In the genomic region with DNA sequence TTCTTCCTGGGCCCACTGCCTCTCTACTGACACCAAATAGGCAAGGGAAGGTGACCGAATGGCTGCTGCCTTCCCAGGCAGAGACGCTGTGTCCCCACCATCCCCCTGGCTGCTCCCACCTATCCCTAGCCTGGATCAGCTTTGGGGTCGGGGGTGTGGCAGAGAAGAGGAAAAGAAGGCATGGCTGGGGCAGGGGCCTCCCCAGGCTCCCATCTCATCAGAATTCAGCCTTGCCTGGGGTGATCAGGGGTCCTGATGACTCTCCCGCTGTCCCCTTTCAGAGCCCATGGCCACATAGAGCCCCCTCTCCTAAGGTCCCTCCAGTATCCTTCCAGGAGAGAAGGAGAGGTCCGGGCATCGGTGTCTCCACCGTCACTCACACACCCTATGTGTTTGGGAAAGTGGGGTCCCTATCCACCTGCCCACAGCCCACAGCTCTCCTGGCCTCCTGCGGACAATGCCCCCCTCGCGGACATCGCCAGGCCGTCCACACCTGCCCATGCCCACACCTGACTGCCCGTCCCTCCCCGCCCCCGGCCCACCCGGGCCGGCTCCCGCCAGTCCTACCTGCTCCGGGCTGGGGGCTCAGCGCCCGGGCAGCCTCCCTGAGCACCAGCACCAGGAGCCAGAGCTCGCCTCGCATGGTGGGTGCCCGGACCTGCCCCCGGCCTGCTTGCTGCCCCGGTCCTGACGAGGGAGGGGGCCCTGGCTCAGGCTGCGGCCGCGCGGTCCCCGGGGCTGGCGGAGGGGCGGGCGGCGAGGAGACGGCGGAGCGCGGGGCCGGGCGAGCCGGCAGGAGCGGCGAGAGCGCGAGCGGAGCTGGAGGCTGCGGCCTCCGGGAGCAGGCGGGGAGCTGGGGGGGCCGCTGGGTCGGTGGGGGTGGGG, we compare ENCODE assay signal across 8 cellular contexts. TPM values are rescaled to one million over a fixed set of nuclear protein-coding genes. Genes with fewer than 3 reads are reported as not detected.
DNase-seq lines count a peak whose midpoint lies in the region; ATAC-seq and TF ChIP-seq lines count a peak whose summit lies in the region.

PLXDC1 (minus strand) TSS at position 843 of the 885 bp plus-strand sequence; CDS start at position 643, 200 bp downstream.

- H3K27ac ChIP-seq in WERI-Rb-1: peak within 1 kb of the TSS; percentile 90
- H3K27ac ChIP-seq in prostate gland: peak within 1 kb of the TSS; percentile 90 to 93

- no peak for ATAC-seq in left lobe of liver

- no peak for TF ChIP-seq POLR2A in prostate gland (IDR thresholded peaks at IDR 0.05)

- 9% methylated on average over 31 of the region's 53 CpGs for WGBS in prostate gland

- intact Hi-C loops in prostate gland (cut with DNase I): loop anchor here (5.0 to 10.0 kb wide), 4 partner anchors 84 to 406 kb away; partner anchors contain the start of gene PCGF2

- TF ChIP-seq CTCF in WERI-Rb-1 (IDR thresholded peaks at IDR 0.05; ENCODE audit: low read depth, low read length) (no peak), fibroblast of villous mesenchyme (IDR thresholded peaks at IDR 0.05; ENCODE audit: insufficient read depth, low read depth, low read length) (no peak), prostate gland (IDR thresholded peaks at IDR 0.05) (no peak)

- no peaks in the 10 kb centered on the region for H3K27me3 ChIP-seq in WERI-Rb-1 (ENCODE audit: insufficient read depth, low read depth, severe bottlenecking)
- no peaks in the 10 kb centered on the region for H3K27me3 ChIP-seq in prostate gland (replicated peaks; ENCODE audit: insufficient read depth)

- H3K4me3 ChIP-seq in WERI-Rb-1 (ENCODE audit: low read depth, low read length) (peak within 1 kb of the TSS; percentile 87), fibroblast of villous mesenchyme (ENCODE audit: low read depth, low read length) (peak within 1 kb of the TSS; percentile 98), prostate gland (peak within 1 kb of the TSS; percentile 50 to 62)

- H3K9me3 ChIP-seq in ES-I3 (ENCODE audit: control insufficient read depth, insufficient read depth, low read length) (no peaks in the 10 kb centered on the region), WERI-Rb-1 (ENCODE audit: severe bottlenecking) (no peaks in the 10 kb centered on the region), prostate gland (no peaks in the 10 kb centered on the region)

- peak within 1 kb of the TSS; percentile 96; the same call in 1 of the 2 replicates for H3K9ac ChIP-seq in ES-I3 (ENCODE audit: low read depth, low read length)

- H3K4me1 ChIP-seq in ES-I3 (ENCODE audit: insufficient read depth, low read length) (no peaks in the 10 kb centered on the region; the same call in 1 of the 2 replicates), prostate gland (replicated peaks) (no peaks in the 10 kb centered on the region)

- DNase-seq in WERI-Rb-1 (no peak), fibroblast of villous mesenchyme (ENCODE audit: low read depth) (no peak), prostate gland (ENCODE audit: low spot score) (no peak), OCI-M1 (lab: John Stamatoyannopoulos, UW) (no peak), left lobe of liver (ENCODE audit: low spot score) (no peak), DMS114 treated with DMSO at 0.1 percent for 48 hours (lab: John Stamatoyannopoulos, UW; ENCODE audit: unreplicated experiment) (no peak), EL (no peak)

- H3K36me3 ChIP-seq in ES-I3 (ENCODE audit: insufficient read depth, low read length) (no peaks in the 10 kb centered on the region), WERI-Rb-1 (peaks cover 4% of the 10 kb centered on the region; the same call in 1 of the 2 replicates), prostate gland (no peaks in the 10 kb centered on the region)

RNA-seq across cellular contexts. Expression of gene PLXDC1, which starts in this region (rescaled TPM):
- 0.43 and 0.64 TPM in 2 replicates for total RNA-seq in fibroblast of villous mesenchyme
- 1 to 10 TPM; 3.9 to 5.4 TPM for total RNA-seq in prostate gland
- 0.50 TPM for total RNA-seq in left lobe of liver
